In genomic region chr5:138575194-138576015, GRCh38 we compare ENCODE assay signal across 8 cellular contexts. TPM values are rescaled to one million over a fixed set of nuclear protein-coding genes. Genes with fewer than 3 reads are reported as not detected.
DNase-seq lines count a peak whose midpoint lies in the region; ATAC-seq and TF ChIP-seq lines count a peak whose summit lies in the region.

TSS of gene HSPA9 (minus strand) at chr5:138575401. CDS start at chr5:138575318, 83 bp downstream.

- H3K4me1 Mint-ChIP-seq in T-helper 17 cell: peaks cover 26% of the 10 kb centered on the region

- H3K27me3 Mint-ChIP-seq in T-helper 17 cell: no peaks in the 10 kb centered on the region

- peak; percentile 6 for TF ChIP-seq CTCF in upper lobe of right lung (IDR thresholded peaks at IDR 0.05)

- peak within 1 kb of the TSS; percentile 99 for H3K27ac Mint-ChIP-seq in T-helper 17 cell

- H3K4me1 ChIP-seq in upper lobe of right lung: peaks cover 14% of the 10 kb centered on the region

- peak within 1 kb of the TSS; percentile 95 for H3K4me3 Mint-ChIP-seq in T-helper 17 cell

- H3K36me3 Mint-ChIP-seq in T-helper 17 cell (ENCODE audit: low read depth): peaks cover 5% of the 10 kb centered on the region

- peak; percentile 87 for TF ChIP-seq POLR2A in GM15510 (IDR thresholded peaks at IDR 0.05; ENCODE audit: borderline replicate concordance, extremely low read depth, insufficient read length)

- peak within 1 kb of the TSS; percentile 100 for H3K4me3 ChIP-seq in upper lobe of right lung

- ATAC-seq in HG02885 (IDR thresholded peaks at IDR 0.05; ENCODE audit: poor library complexity, unreplicated experiment) (peak; percentile 85), T-helper 17 cell (peak; percentile 88), left cardiac atrium (peak; percentile 97 to 98), upper lobe of right lung (peak; percentile 97)

- H3K9me3 ChIP-seq in T-helper 17 cell (ENCODE audit: control insufficient read depth, low read length, poor library complexity, severe bottlenecking) (no peaks in the 10 kb centered on the region), upper lobe of right lung (no peaks in the 10 kb centered on the region)

- DNase-seq in NCI-H1694 treated with DMSO at 0.1 percent for 48 hours (lab: John Stamatoyannopoulos, UW) (peak; percentile 97), T-helper 17 cell (peak; percentile 90 to 94 (median 93)), amygdala (lab: John Stamatoyannopoulos, UW) (peak; percentile 87 to 100 (median 98)), left cardiac atrium (peak; percentile 99), posterior vena cava (ENCODE audit: low spot score) (peak; percentile 99), upper lobe of right lung (peak; percentile 98)

- intact Hi-C loops in left cardiac atrium (cut with DNase I): loop anchor here in 1 of 2 donors (5.0 kb wide), 1 partner anchor 177 kb away; the partner anchor contains the start of gene CTNNA1
- intact Hi-C loops in posterior vena cava (cut with DNase I): loop anchor here in 1 of 2 donors (10.0 kb wide), 2 partner anchors 179 to 689 kb away; partner anchors contain the start of gene CTNNA1
- intact Hi-C loops in upper lobe of right lung (cut with DNase I): no loop called here

- no peaks in the 10 kb centered on the region for H3K27me3 ChIP-seq in upper lobe of right lung

- H3K27ac ChIP-seq in upper lobe of right lung: peak within 1 kb of the TSS; percentile 100

- peaks cover 33% of the 10 kb centered on the region for H3K36me3 ChIP-seq in upper lobe of right lung

RNA-seq across cellular contexts. Expression of gene HSPA9, which starts in this region (rescaled TPM):
- total RNA-seq in T-helper 17 cell (100 to 1,000 TPM; 291 to 305 TPM), left cardiac atrium (100 to 1,000 TPM; 208 to 261 TPM), posterior vena cava (100 to 1,000 TPM; 141 to 160 TPM), upper lobe of right lung (164 TPM)

Comparison
In these comparisons a context has a peak if more than half of its experiments do, and no peak if none do; other contexts are left out.
1. Peak in every context shown above with its lines: DNase-seq, ATAC-seq, H3K4me3 ChIP-seq and H3K27ac ChIP-seq.